12 cellular contexts compared by ENCODE assay signal in the genomic region with DNA sequence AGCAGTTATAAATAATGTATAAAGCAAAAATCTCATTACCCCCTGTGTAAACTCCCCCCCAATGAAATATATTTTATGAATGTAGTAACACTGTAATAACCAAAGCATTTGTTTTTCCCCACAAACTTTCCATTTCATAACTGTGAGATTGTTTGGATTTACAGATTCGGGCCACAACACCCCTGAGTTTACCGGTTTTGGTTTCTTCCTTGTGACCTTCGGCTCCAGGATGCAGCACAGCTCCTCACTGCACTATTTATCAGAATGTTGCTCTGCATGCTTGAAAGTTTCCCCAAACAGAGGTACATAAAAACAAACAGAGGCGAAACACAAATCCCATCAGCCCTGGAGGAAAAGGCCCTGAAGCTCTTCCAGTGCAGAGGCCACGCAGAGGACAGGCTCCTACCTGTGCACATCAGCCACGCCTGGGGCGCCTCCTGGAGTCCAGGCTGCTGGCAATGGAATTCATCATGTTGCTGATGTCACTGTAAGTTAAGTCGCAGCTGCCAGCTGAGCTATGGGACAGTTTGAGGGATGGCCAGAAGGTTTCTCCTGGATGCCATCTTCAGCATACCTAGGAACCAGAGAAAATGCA.
DNase-seq lines count a peak whose midpoint lies in the region; ATAC-seq and TF ChIP-seq lines count a peak whose summit lies in the region.
"Had no signal": no experiment of that assay in that cellular context is flagged by ENCODE, and none has a peak within 500 bp of the region (broad histone marks: within the 10 kb centered on the region; RNA-seq: fewer than 3 reads in every experiment).

No MANE protein-coding gene starts in this region.

- no peak for DNase-seq in GM12864 (ENCODE audit: low read depth)
- DNase-seq in activated CD4-positive, alpha-beta T cell treated with anti-CD3 and anti-CD28 coated beads, Interleukin-2, amount 10 ng/mL, durations not matched to agents 24 days and 14 days = peak; percentile 59
- DNase-seq in memory B cell (ENCODE audit: low spot score in 2 of 2) = no peak
- DNase-seq in amygdala (lab: John Stamatoyannopoulos, UW) = no peak
- no peak for DNase-seq in inferior parietal cortex (ENCODE audit: extremely low spot score)
- DNase-seq: GF-D8, NCI-H446 treated with DMSO at 0.1 percent for 48 hours had no signal

- H3K4me1 Mint-ChIP-seq in activated CD4-positive, alpha-beta T cell treated with anti-CD3 and anti-CD28 coated beads, Interleukin-2, amount 10 ng/mL, durations not matched to agents 24 days and 14 days = peaks cover 3% of the 10 kb centered on the region
- peaks cover 25% of the 10 kb centered on the region for H3K4me1 Mint-ChIP-seq in memory B cell
- H3K4me1 Mint-ChIP-seq: neural crest cell had no signal

- no peak overlapping the region for H3K27ac Mint-ChIP-seq in activated CD4-positive, alpha-beta T cell treated with anti-CD3 and anti-CD28 coated beads, Interleukin-2, amount 10 ng/mL, durations not matched to agents 24 days and 14 days
- H3K27ac Mint-ChIP-seq in memory B cell = peak overlapping the region; percentile 91

- no peaks in the 10 kb centered on the region for H3K36me3 Mint-ChIP-seq in activated CD4-positive, alpha-beta T cell treated with anti-CD3 and anti-CD28 coated beads, Interleukin-2, amount 10 ng/mL, durations not matched to agents 24 days and 14 days (ENCODE audit: low read depth)
- peaks cover 2% of the 10 kb centered on the region for H3K36me3 Mint-ChIP-seq in memory B cell

- H3K9me3 Mint-ChIP-seq in activated CD4-positive, alpha-beta T cell treated with anti-CD3 and anti-CD28 coated beads, Interleukin-2, amount 10 ng/mL, durations not matched to agents 24 days and 14 days = no peaks in the 10 kb centered on the region
- no peaks in the 10 kb centered on the region for H3K9me3 Mint-ChIP-seq in memory B cell

- peak; percentile 43 for TF ChIP-seq CTCF in GM12864 (IDR thresholded peaks at IDR 0.05; ENCODE audit: low read depth, low read length, missing control alignments)

- no peak overlapping the region for H3K4me3 Mint-ChIP-seq in activated CD4-positive, alpha-beta T cell treated with anti-CD3 and anti-CD28 coated beads, Interleukin-2, amount 10 ng/mL, durations not matched to agents 24 days and 14 days
- H3K4me3 Mint-ChIP-seq in memory B cell = peak overlapping the region; percentile 81
- H3K4me3 Mint-ChIP-seq: neural crest cell had no signal

- peak overlapping the region; percentile 44 for H3K4me3 ChIP-seq in GM12864 (ENCODE audit: low read depth, low read length)
- H3K4me3 ChIP-seq: heart left ventricle had no signal

- intact Hi-C loops in activated CD4-positive, alpha-beta T cell treated with anti-CD3 and anti-CD28 coated beads, Interleukin-2, amount 10 ng/mL, durations not matched to agents 24 days and 14 days (cut with micrococcal nuclease) = no loop called here

- H3K27me3 Mint-ChIP-seq in activated CD4-positive, alpha-beta T cell treated with anti-CD3 and anti-CD28 coated beads, Interleukin-2, amount 10 ng/mL, durations not matched to agents 24 days and 14 days = peaks cover 2% of the 10 kb centered on the region
- H3K27me3 Mint-ChIP-seq in memory B cell = no peaks in the 10 kb centered on the region

- ATAC-seq in HG03108 (IDR thresholded peaks at IDR 0.05; ENCODE audit: unreplicated experiment) (peak; percentile 24), memory B cell (ENCODE audit: low read depth) (no peak), HG02840 (IDR thresholded peaks at IDR 0.05; ENCODE audit: low FRiP score, unreplicated experiment) (no peak), GM21576 (IDR thresholded peaks at IDR 0.05; ENCODE audit: unreplicated experiment) (no peak)
